In genomic region chr1:2859219-2859880, GRCh38 we compare ENCODE assay signal across 26 cellular contexts.
"Had no signal": no experiment of that assay in that cellular context is flagged by ENCODE, and none has a peak within 500 bp of the region (broad histone marks: within the 10 kb centered on the region; RNA-seq: fewer than 3 reads in every experiment).

No MANE protein-coding gene starts in this region.

- DNase-seq: activated B cell treated with CpG ODN at 0.5 μM for 24 hours; activated CD4-positive, alpha-beta T cell treated with anti-CD3 and anti-CD28 coated beads for 36 hours; activated CD4-positive, alpha-beta T cell treated with anti-CD3 and anti-CD28 coated beads, Interleukin-2, amount 50 U/mL, for 4 hours; activated CD8-positive, alpha-beta memory T cell treated with anti-CD3 and anti-CD28 coated beads for 24 hours; activated CD8-positive, alpha-beta memory T cell treated with anti-CD3 and anti-CD28 coated beads, Interleukin-2, amount 50 U/mL, for 4 hours; activated naive CD4-positive, alpha-beta T cell treated with Interleukin-2 at 50 U/mL for 16 hours; activated naive CD8-positive, alpha-beta T cell treated with anti-CD3 and anti-CD28 coated beads for 36 hours; activated T-cell treated with anti-CD3 and anti-CD28 coated beads, Interleukin-2, amount 50 U/mL, for 24 hours; foreskin fibroblast; kidney glomerular epithelial cell; mucosa of descending colon; ovary; stimulated activated CD4-positive, alpha-beta T cell treated with anti-CD3 and anti-CD28 coated beads, Interleukin-4, amount 100 ng/mL, for 24 hours; substantia nigra; T-helper 1 cell; T-helper 9 cell; thyroid gland; upper lobe of right lung had no signal

- H3K4me3 Mint-ChIP-seq: activated B cell treated with CpG ODN at 0.5 μM for 24 hours; activated CD4-positive, alpha-beta T cell treated with anti-CD3 and anti-CD28 coated beads for 36 hours; activated naive CD8-positive, alpha-beta T cell treated with anti-CD3 and anti-CD28 coated beads for 36 hours; activated T-cell treated with anti-CD3 and anti-CD28 coated beads, Interleukin-2, amount 50 U/mL, for 24 hours; neural progenitor cell; stimulated activated naive CD8-positive, alpha-beta T cell treated with anti-CD3 and anti-CD28 coated beads, Interleukin-15, Interleukin-2, amounts not matched to agents 100 ng/mL and 50 ng/mL, for 24 hours had no signal

- FAIRE-seq: astrocyte had no signal

- H3K4me3 ChIP-seq: coronary artery, mucosa of descending colon, neural progenitor cell, ovary, prostate gland, right atrium auricular region, thyroid gland, upper lobe of right lung had no signal

- H3K36me3 ChIP-seq: neural progenitor cell, ovary, prostate gland, right atrium auricular region, thyroid gland, upper lobe of right lung had no signal

- H3K9me3 Mint-ChIP-seq: stimulated activated naive CD8-positive, alpha-beta T cell treated with anti-CD3 and anti-CD28 coated beads, Interleukin-15, Interleukin-2, amounts not matched to agents 100 ng/mL and 50 ng/mL, for 24 hours had no signal

- H3K27ac Mint-ChIP-seq: activated B cell treated with CpG ODN at 0.5 μM for 24 hours; activated CD4-positive, alpha-beta T cell treated with anti-CD3 and anti-CD28 coated beads for 36 hours; activated naive CD8-positive, alpha-beta T cell treated with anti-CD3 and anti-CD28 coated beads for 36 hours; activated T-cell treated with anti-CD3 and anti-CD28 coated beads, Interleukin-2, amount 50 U/mL, for 24 hours; activated T-helper 2 cell treated with anti-CD3 and anti-CD28 coated beads, Interferon-gamma antibody, Interleukin-2, Interleukin-4, amounts not matched to agents 10 μg/mL and 5 μg/mL and 100 μg/mL, durations not matched to agents 14 hours and 24 hours and 36 hours; stimulated activated naive CD8-positive, alpha-beta T cell treated with anti-CD3 and anti-CD28 coated beads, Interleukin-15, Interleukin-2, amounts not matched to agents 100 ng/mL and 50 ng/mL, for 24 hours had no signal

- H3K36me3 Mint-ChIP-seq: activated naive CD8-positive, alpha-beta T cell treated with anti-CD3 and anti-CD28 coated beads for 36 hours; neural progenitor cell had no signal

- H3K4me1 Mint-ChIP-seq: activated B cell treated with CpG ODN at 0.5 μM for 24 hours; activated CD4-positive, alpha-beta T cell treated with anti-CD3 and anti-CD28 coated beads for 36 hours; activated naive CD8-positive, alpha-beta T cell treated with anti-CD3 and anti-CD28 coated beads for 36 hours had no signal

- ATAC-seq: activated CD4-positive, alpha-beta T cell treated with anti-CD3 and anti-CD28 coated beads for 36 hours; left ventricle myocardium superior; mucosa of descending colon; upper lobe of right lung had no signal

- H3K27me3 Mint-ChIP-seq: activated B cell treated with CpG ODN at 0.5 μM for 24 hours; activated CD4-positive, alpha-beta T cell treated with anti-CD3 and anti-CD28 coated beads for 36 hours; activated naive CD8-positive, alpha-beta T cell treated with anti-CD3 and anti-CD28 coated beads for 36 hours; activated T-cell treated with anti-CD3 and anti-CD28 coated beads, Interleukin-2, amount 50 U/mL, for 24 hours; stimulated activated naive CD8-positive, alpha-beta T cell treated with anti-CD3 and anti-CD28 coated beads, Interleukin-15, Interleukin-2, amounts not matched to agents 100 ng/mL and 50 ng/mL, for 24 hours had no signal

- H3K27me3 ChIP-seq: neural progenitor cell, ovary, thyroid gland had no signal
